8 cellular contexts compared by ENCODE assay signal in the genomic region with DNA sequence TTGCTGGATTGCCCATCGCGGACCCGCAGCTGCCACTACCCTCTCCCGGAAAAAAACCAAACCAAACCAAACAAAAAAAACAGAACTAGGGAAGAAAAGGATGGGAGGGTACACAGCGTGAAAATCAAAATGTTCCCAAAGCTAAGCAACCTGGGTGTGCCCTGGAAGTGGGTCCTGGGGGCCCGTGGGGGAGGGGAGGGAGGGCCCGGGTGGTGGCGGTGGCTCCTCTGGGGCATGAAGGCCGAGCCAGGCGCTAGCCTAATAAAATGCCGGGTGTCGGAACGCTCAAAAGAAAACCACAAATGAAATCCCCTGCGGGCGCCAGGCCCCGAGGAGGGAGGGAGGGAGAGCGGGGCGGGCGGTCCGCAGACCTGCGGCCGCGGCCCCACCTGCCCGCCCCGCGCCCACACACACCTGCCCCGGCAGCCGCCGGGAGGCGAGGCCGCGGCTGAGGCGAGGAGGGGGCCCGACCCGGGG. TPM values are rescaled to one million over a fixed set of nuclear protein-coding genes. Genes with fewer than 3 reads are reported as not detected.
DNase-seq lines count a peak whose midpoint lies in the region; ATAC-seq and TF ChIP-seq lines count a peak whose summit lies in the region.

No MANE protein-coding gene starts in this region.

- peak overlapping the region; percentile 100 for H3K4me3 Mint-ChIP-seq in glutamatergic neuron (ENCODE audit: unreplicated experiment)

- H3K4me3 ChIP-seq in NB4 (ENCODE audit: low read depth, low read length), result peak overlapping the region; percentile 67

- TF ChIP-seq CTCF in NB4 (IDR thresholded peaks at IDR 0.05; ENCODE audit: low read depth, low read length) (no peak), glutamatergic neuron (IDR thresholded peaks at IDR 0.05; ENCODE audit: partially characterized antibody, unreplicated experiment) (no peak)

- H3K27me3 Mint-ChIP-seq in glutamatergic neuron (ENCODE audit: unreplicated experiment), result peaks cover 12% of the 10 kb centered on the region

- H3K9me3 Mint-ChIP-seq in glutamatergic neuron (ENCODE audit: unreplicated experiment), result peaks cover 14% of the 10 kb centered on the region

- peak overlapping the region; percentile 99 for H3K27ac Mint-ChIP-seq in glutamatergic neuron (ENCODE audit: unreplicated experiment)

- DNase-seq in NB4 (ENCODE audit: low read depth), result peak; percentile 79
- peak; percentile 21 for DNase-seq in activated gamma-delta T cell treated with Interleukin-2 at 50 U/mL for 16 hours
- DNase-seq in glutamatergic neuron, result peak; percentile 72
- DNase-seq in posterior vena cava (ENCODE audit: low spot score), result peak; percentile 79
- DNase-seq in DMS153 treated with DMSO at 0.1 percent for 48 hours (lab: John Stamatoyannopoulos, UW; ENCODE audit: unreplicated experiment), result no peak
- DNase-seq in A172 (ENCODE audit: low spot score), result no peak

- ATAC-seq in GM18508 (IDR thresholded peaks at IDR 0.05; ENCODE audit: insufficient read depth, unreplicated experiment), result peak; percentile 33
- ATAC-seq in HG02571 (IDR thresholded peaks at IDR 0.05; ENCODE audit: unreplicated experiment), result peak; percentile 39

- peaks cover 23% of the 10 kb centered on the region for H3K4me1 Mint-ChIP-seq in glutamatergic neuron (ENCODE audit: low read depth, unreplicated experiment)

- intact Hi-C loops in posterior vena cava (cut with DNase I), result no loop called here

- no peak for TF ChIP-seq POLR2A in NB4 (IDR thresholded peaks at IDR 0.05; ENCODE audit: extremely low read depth, insufficient read length)

- no peaks in the 10 kb centered on the region for H3K36me3 Mint-ChIP-seq in glutamatergic neuron (ENCODE audit: unreplicated experiment)

RNA-seq across cellular contexts. Expression of gene HECTD4, which starts 0.8 kb away (rescaled TPM):
- total RNA-seq in glutamatergic neuron (ENCODE audit: unreplicated experiment) (261 TPM), posterior vena cava (10 to 100 TPM; 46.7 to 47.9 TPM)
- total RNA-seq in A172 (2014; rRNA removed; shearing (Covaris generic)), result 5.1 and 6.8 TPM in 2 replicates

RNA-seq across cellular contexts. Expression of gene RPL6, which starts 27.9 kb away (rescaled TPM):
- 967 TPM for total RNA-seq in glutamatergic neuron (ENCODE audit: unreplicated experiment)
- 100 to 1,000 TPM; 889 to 892 TPM for total RNA-seq in posterior vena cava
- total RNA-seq in A172 (2014; rRNA removed; shearing (Covaris generic)), result 1,425 and 1,744 TPM in 2 replicates

RNA-seq across cellular contexts. Expression of gene PTPN11, which starts 37.3 kb away (rescaled TPM):
- total RNA-seq in glutamatergic neuron (ENCODE audit: unreplicated experiment) (68.7 TPM), posterior vena cava (100 to 1,000 TPM; 139 to 204 TPM)
- total RNA-seq in A172 (2014; rRNA removed; shearing (Covaris generic)), result 75.6 and 100 TPM in 2 replicates

Comparison
In these comparisons a context has a peak if more than half of its experiments do, and no peak if none do; other contexts are left out.
1. DNase-seq: peak in NB4 (single experiment), activated gamma-delta T cell treated with Interleukin-2 at 50 U/mL for 16 hours (single experiment), glutamatergic neuron (single experiment) and posterior vena cava (single experiment); none in DMS153 treated with DMSO at 0.1 percent for 48 hours (single experiment) and A172 (single experiment).